1 cellular context compared by ENCODE assay signal in genomic region chr11:113014731-113015455, GRCh38.
A peak's percentile ranks its signal among the peaks of the same experiment; 100 is the strongest.
TF ChIP-seq lines count a peak whose summit lies in the region.

No MANE protein-coding gene starts in this region.

TF ChIP-seq in HEK293, 187 proteins besides CTCF, POLR2A, EP300 and RAD21 (continued from another document):
- TF ChIP-seq ZNF692 (tag by site-specific recombination; IDR thresholded peaks at IDR 0.05) (peak; percentile 61), ZBTB44 (tag by site-specific recombination; IDR thresholded peaks at IDR 0.05) (peak; percentile 8; the same call in 1 of the 2 replicates), EGR2 (tag by site-specific recombination; IDR thresholded peaks at IDR 0.05; ENCODE audit: low read depth) (no peak), PRDM10 (tag by site-specific recombination; IDR thresholded peaks at IDR 0.05) (0 out of 2 replicates have a peak, but pooled peaks have one; percentile 10), ZBTB17 (tag by site-specific recombination; IDR thresholded peaks at IDR 0.05) (peak; percentile 55), ZNF629 (tag by site-specific recombination; IDR thresholded peaks at IDR 0.05) (peak; percentile 49), ZBTB10 (tag by site-specific recombination; IDR thresholded peaks at IDR 0.05) (no peak), ZNF654 (tag by site-specific recombination; IDR thresholded peaks at IDR 0.05; ENCODE audit: low read depth) (peak; percentile 32)
TF ChIP-seq in HEK293: peak in this region for 11.
